In genomic region chr1:78045850-78046778, GRCh38 we compare ENCODE assay signal across 1 cellular context.
TF ChIP-seq lines count a peak whose summit lies in the region.

TSS of gene GIPC2 (plus strand) at chr1:78045966. CDS start at chr1:78046095, 129 bp downstream.

TF ChIP-seq in GM12878, 131 proteins besides CTCF, POLR2A, EP300 and RAD21 (continued from another document):
- no peak for TF ChIP-seq USF1 (IDR thresholded peaks at IDR 0.05; ENCODE audit: borderline replicate concordance, extremely low read length, insufficient read depth, low read depth, low read length)
- TF ChIP-seq EED (IDR thresholded peaks at IDR 0.05; ENCODE audit: low read depth) = 0 out of 2 replicates have a peak, but pooled peaks have one; percentile 30
- TF ChIP-seq KAT2A (conservative IDR thresholded peaks at IDR 0.05; ENCODE audit: control insufficient read depth, low read depth, low read length) = no peak
- no peak for TF ChIP-seq ELK1 (IDR thresholded peaks at IDR 0.05; ENCODE audit: low read depth, low read length)
- no peak for TF ChIP-seq TCF12 (IDR thresholded peaks at IDR 0.05; ENCODE audit: low read depth, low read length)
- TF ChIP-seq NKRF (conservative IDR thresholded peaks at IDR 0.05) = no peak
- no peak for TF ChIP-seq WRNIP1 (IDR thresholded peaks at IDR 0.05; ENCODE audit: borderline replicate concordance, low read depth, low read length)
- TF ChIP-seq EGR1 (IDR thresholded peaks at IDR 0.05; ENCODE audit: borderline replicate concordance in 1 of 2, low read depth in 2 of 2, low read length in 2 of 2) = no peak
- no peak for TF ChIP-seq SMARCA5 (IDR thresholded peaks at IDR 0.05)
